10 cellular contexts compared by ENCODE assay signal in genomic region chr15:72236381-72237285, GRCh38. TPM values are rescaled to one million over a fixed set of nuclear protein-coding genes. Genes with fewer than 3 reads are reported as not detected.
A peak's percentile ranks its signal among the peaks of the same experiment; 100 is the strongest.
DNase-seq lines count a peak whose midpoint lies in the region; ATAC-seq and TF ChIP-seq lines count a peak whose summit lies in the region.
"Had no signal": no experiment of that assay in that cellular context is flagged by ENCODE, and none has a peak within 500 bp of the region (broad histone marks: within the 10 kb centered on the region; RNA-seq: fewer than 3 reads in every experiment).

No MANE protein-coding gene starts in this region.

- no peaks in the 10 kb centered on the region for H3K9me3 Mint-ChIP-seq in stimulated activated naive CD8-positive, alpha-beta T cell treated with anti-CD3 and anti-CD28 coated beads, Interleukin-15, Interleukin-2, amounts not matched to agents 100 ng/mL and 50 ng/mL, for 24 hours
- H3K9me3 Mint-ChIP-seq in activated CD4-positive, alpha-beta memory T cell treated with anti-CD3 and anti-CD28 coated beads for 36 hours, result no peaks in the 10 kb centered on the region

- H3K4me3 ChIP-seq in fibroblast of the aortic adventitia (ENCODE audit: low read depth, low read length), result peak overlapping the region; percentile 58
- H3K4me3 ChIP-seq in vagina, result peak overlapping the region in 1 of 2 donors; percentile 22

- peak overlapping the region; percentile 83 for H3K4me3 Mint-ChIP-seq in stimulated activated naive CD8-positive, alpha-beta T cell treated with anti-CD3 and anti-CD28 coated beads, Interleukin-15, Interleukin-2, amounts not matched to agents 100 ng/mL and 50 ng/mL, for 24 hours
- H3K4me3 Mint-ChIP-seq in activated CD4-positive, alpha-beta memory T cell treated with anti-CD3 and anti-CD28 coated beads for 36 hours, result peak overlapping the region; percentile 72

- peaks cover 31% of the 10 kb centered on the region for H3K4me1 ChIP-seq in vagina

- no peaks in the 10 kb centered on the region for H3K27me3 ChIP-seq in vagina

- CTCF ChIA-PET in activated CD4-positive, alpha-beta memory T cell treated with anti-CD3 and anti-CD28 coated beads for 36 hours (lab: Charles Lee), result interaction anchor here (1.0 to 6.2 kb wide), 4 partner anchors 10 to 48 kb away, joined by 3 to 58 read pairs (median 4); no protein-coding TSS in a partner anchor

- TF ChIP-seq CTCF in fibroblast of the aortic adventitia (IDR thresholded peaks at IDR 0.05; ENCODE audit: insufficient read depth, low read length) (no peak), vagina (IDR thresholded peaks at IDR 0.05) (no peak), GM20000 (IDR thresholded peaks at IDR 0.05; ENCODE audit: extremely low read depth, missing control alignments) (no peak)

- H3K36me3 ChIP-seq in vagina, result peaks cover 0 to 11% of the 10 kb centered on the region in 2 donors

- no peak for DNase-seq in stimulated activated naive CD8-positive, alpha-beta T cell treated with anti-CD3 and anti-CD28 coated beads, Interleukin-15, Interleukin-2, amounts not matched to agents 100 U/mL and 50 U/mL, for 24 hours
- DNase-seq in activated CD4-positive, alpha-beta memory T cell treated with anti-CD3 and anti-CD28 coated beads for 36 hours, result no peak
- DNase-seq in fibroblast of the aortic adventitia (ENCODE audit: low read depth), result peak; percentile 6
- DNase-seq in vagina (ENCODE audit: extremely low spot score in 2 of 2), result no peak
- no peak for DNase-seq in SHP77 treated with DMSO at 0.1 percent for 48 hours (lab: John Stamatoyannopoulos, UW)
- DNase-seq in GM20000 (ENCODE audit: low spot score), result no peak

- H3K27ac ChIP-seq in vagina, result peak overlapping the region; percentile 91
- H3K27ac ChIP-seq: parathyroid adenoma had no signal

- H3K27me3 Mint-ChIP-seq in stimulated activated naive CD8-positive, alpha-beta T cell treated with anti-CD3 and anti-CD28 coated beads, Interleukin-15, Interleukin-2, amounts not matched to agents 100 ng/mL and 50 ng/mL, for 24 hours, result peaks cover 3% of the 10 kb centered on the region
- peaks cover 2% of the 10 kb centered on the region for H3K27me3 Mint-ChIP-seq in activated CD4-positive, alpha-beta memory T cell treated with anti-CD3 and anti-CD28 coated beads for 36 hours

- H3K4me1 Mint-ChIP-seq in stimulated activated naive CD8-positive, alpha-beta T cell treated with anti-CD3 and anti-CD28 coated beads, Interleukin-15, Interleukin-2, amounts not matched to agents 100 ng/mL and 50 ng/mL, for 24 hours (ENCODE audit: low read depth), result peaks cover 52% of the 10 kb centered on the region
- H3K4me1 Mint-ChIP-seq in activated CD4-positive, alpha-beta memory T cell treated with anti-CD3 and anti-CD28 coated beads for 36 hours (ENCODE audit: low read depth), result peaks cover 42% of the 10 kb centered on the region

- peak overlapping the region; percentile 99 for H3K27ac Mint-ChIP-seq in stimulated activated naive CD8-positive, alpha-beta T cell treated with anti-CD3 and anti-CD28 coated beads, Interleukin-15, Interleukin-2, amounts not matched to agents 100 ng/mL and 50 ng/mL, for 24 hours
- H3K27ac Mint-ChIP-seq in activated CD4-positive, alpha-beta memory T cell treated with anti-CD3 and anti-CD28 coated beads for 36 hours, result peak overlapping the region; percentile 90

- POLR2A ChIA-PET in activated CD4-positive, alpha-beta memory T cell treated with anti-CD3 and anti-CD28 coated beads for 36 hours (lab: Charles Lee), result interaction anchor here (1.0 to 5.5 kb wide), 3 partner anchors 10 to 38 kb away, joined by 4 to 77 read pairs (median 4); no protein-coding TSS in a partner anchor

- no peak for TF ChIP-seq POLR2A in vagina (IDR thresholded peaks at IDR 0.05)

- no peaks in the 10 kb centered on the region for H3K9me3 ChIP-seq in vagina

- H3K36me3 Mint-ChIP-seq in stimulated activated naive CD8-positive, alpha-beta T cell treated with anti-CD3 and anti-CD28 coated beads, Interleukin-15, Interleukin-2, amounts not matched to agents 100 ng/mL and 50 ng/mL, for 24 hours (ENCODE audit: low read depth), result peaks cover 28% of the 10 kb centered on the region
- H3K36me3 Mint-ChIP-seq in activated CD4-positive, alpha-beta memory T cell treated with anti-CD3 and anti-CD28 coated beads for 36 hours, result peaks cover 11% of the 10 kb centered on the region

- intact Hi-C loops in activated CD4-positive, alpha-beta memory T cell treated with anti-CD3 and anti-CD28 coated beads for 36 hours (cut with micrococcal nuclease), result loop anchor here (1.0 to 10.0 kb wide), 3 partner anchors 8 to 548 kb away; partner anchors contain the start of gene ADPGK
- intact Hi-C loops in vagina (cut with DNase I), result no loop called here

- ATAC-seq in stimulated activated naive CD8-positive, alpha-beta T cell treated with anti-CD3 and anti-CD28 coated beads, Interleukin-15, Interleukin-2, amounts not matched to agents 100 U/mL and 50 U/mL, for 24 hours, result no peak
- no peak for ATAC-seq in HG02970 (IDR thresholded peaks at IDR 0.05; ENCODE audit: low FRiP score, unreplicated experiment)

RNA-seq across cellular contexts. Expression of gene PKM, which starts 5.6 kb away (rescaled TPM):
- 1,000 to 10,000 TPM; 2,032 to 2,053 TPM for total RNA-seq in activated CD4-positive, alpha-beta memory T cell treated with anti-CD3 and anti-CD28 coated beads for 36 hours
- 1,143 and 1,845 TPM in 2 replicates for total RNA-seq in fibroblast of the aortic adventitia (ENCODE audit: low replicate concordance)
- 484 TPM for total RNA-seq in vagina

RNA-seq across cellular contexts. Expression of gene PARP6, which starts 35.7 kb away (rescaled TPM):
- total RNA-seq in activated CD4-positive, alpha-beta memory T cell treated with anti-CD3 and anti-CD28 coated beads for 36 hours, result 10 to 100 TPM; 42.8 to 44.5 TPM
- total RNA-seq in fibroblast of the aortic adventitia (ENCODE audit: low replicate concordance), result 28.7 and 41.7 TPM in 2 replicates
- total RNA-seq in vagina, result 62.6 TPM

RNA-seq across cellular contexts. Expression of gene GRAMD2A, which starts 39.0 kb away (rescaled TPM):
- total RNA-seq in activated CD4-positive, alpha-beta memory T cell treated with anti-CD3 and anti-CD28 coated beads for 36 hours, result not detected
- total RNA-seq in fibroblast of the aortic adventitia (ENCODE audit: low replicate concordance) (0.33 and 0.63 TPM in 2 replicates), vagina (7.4 TPM)
- total RNA-seq: RPMI7951 had no signal
